1 cellular context compared by ENCODE assay signal in the genomic region with DNA sequence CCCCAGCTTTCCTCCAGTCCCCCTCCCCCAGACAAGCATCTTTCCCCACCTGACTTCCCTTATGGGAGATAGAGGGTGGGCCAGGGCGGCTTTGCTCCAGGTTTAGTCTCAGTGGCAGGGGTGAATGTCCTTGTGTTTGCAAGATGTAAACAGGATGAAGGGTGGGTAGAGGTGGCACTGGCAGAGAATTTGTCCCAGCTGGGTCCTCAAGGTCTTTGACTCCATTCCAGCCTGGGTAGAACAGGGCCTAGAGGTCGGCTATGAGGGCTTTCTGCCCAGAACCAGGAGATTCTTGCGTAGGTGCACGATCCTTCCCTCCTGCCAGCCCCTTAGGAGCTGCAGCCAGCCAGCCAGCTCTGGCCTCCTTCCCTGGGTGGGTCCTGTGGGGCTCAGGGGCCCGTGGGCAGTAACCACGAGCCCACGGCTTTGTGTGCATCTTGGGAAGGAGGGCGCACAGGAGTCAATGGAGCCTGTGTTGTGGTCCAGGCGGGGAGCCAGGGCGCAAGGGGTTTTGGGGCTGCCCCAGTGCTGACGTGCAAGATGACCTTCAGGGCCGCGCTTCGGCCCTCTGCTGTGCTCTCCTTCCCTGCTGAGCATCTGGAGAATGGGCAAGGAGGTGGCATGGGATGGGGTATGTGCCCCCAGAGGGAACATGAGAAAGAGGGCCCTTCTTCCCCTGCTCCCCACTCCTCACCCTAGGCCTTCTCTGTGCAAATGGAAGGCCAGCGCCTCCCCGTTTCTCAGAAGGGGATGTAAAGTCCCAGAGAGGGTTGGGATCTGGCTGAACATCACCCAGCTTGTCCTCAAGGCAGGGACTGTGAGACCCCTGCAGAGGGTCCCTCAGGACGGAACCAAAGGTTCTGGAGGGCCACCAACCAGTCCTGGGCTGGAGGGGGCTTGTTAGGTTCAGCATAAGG.
TF ChIP-seq lines count a peak whose summit lies in the region.

No MANE protein-coding gene starts in this region.

TF ChIP-seq in GM23338, 12 proteins besides CTCF, POLR2A, EP300 and RAD21 (continued from another document):
- TF ChIP-seq, protein P1, sequence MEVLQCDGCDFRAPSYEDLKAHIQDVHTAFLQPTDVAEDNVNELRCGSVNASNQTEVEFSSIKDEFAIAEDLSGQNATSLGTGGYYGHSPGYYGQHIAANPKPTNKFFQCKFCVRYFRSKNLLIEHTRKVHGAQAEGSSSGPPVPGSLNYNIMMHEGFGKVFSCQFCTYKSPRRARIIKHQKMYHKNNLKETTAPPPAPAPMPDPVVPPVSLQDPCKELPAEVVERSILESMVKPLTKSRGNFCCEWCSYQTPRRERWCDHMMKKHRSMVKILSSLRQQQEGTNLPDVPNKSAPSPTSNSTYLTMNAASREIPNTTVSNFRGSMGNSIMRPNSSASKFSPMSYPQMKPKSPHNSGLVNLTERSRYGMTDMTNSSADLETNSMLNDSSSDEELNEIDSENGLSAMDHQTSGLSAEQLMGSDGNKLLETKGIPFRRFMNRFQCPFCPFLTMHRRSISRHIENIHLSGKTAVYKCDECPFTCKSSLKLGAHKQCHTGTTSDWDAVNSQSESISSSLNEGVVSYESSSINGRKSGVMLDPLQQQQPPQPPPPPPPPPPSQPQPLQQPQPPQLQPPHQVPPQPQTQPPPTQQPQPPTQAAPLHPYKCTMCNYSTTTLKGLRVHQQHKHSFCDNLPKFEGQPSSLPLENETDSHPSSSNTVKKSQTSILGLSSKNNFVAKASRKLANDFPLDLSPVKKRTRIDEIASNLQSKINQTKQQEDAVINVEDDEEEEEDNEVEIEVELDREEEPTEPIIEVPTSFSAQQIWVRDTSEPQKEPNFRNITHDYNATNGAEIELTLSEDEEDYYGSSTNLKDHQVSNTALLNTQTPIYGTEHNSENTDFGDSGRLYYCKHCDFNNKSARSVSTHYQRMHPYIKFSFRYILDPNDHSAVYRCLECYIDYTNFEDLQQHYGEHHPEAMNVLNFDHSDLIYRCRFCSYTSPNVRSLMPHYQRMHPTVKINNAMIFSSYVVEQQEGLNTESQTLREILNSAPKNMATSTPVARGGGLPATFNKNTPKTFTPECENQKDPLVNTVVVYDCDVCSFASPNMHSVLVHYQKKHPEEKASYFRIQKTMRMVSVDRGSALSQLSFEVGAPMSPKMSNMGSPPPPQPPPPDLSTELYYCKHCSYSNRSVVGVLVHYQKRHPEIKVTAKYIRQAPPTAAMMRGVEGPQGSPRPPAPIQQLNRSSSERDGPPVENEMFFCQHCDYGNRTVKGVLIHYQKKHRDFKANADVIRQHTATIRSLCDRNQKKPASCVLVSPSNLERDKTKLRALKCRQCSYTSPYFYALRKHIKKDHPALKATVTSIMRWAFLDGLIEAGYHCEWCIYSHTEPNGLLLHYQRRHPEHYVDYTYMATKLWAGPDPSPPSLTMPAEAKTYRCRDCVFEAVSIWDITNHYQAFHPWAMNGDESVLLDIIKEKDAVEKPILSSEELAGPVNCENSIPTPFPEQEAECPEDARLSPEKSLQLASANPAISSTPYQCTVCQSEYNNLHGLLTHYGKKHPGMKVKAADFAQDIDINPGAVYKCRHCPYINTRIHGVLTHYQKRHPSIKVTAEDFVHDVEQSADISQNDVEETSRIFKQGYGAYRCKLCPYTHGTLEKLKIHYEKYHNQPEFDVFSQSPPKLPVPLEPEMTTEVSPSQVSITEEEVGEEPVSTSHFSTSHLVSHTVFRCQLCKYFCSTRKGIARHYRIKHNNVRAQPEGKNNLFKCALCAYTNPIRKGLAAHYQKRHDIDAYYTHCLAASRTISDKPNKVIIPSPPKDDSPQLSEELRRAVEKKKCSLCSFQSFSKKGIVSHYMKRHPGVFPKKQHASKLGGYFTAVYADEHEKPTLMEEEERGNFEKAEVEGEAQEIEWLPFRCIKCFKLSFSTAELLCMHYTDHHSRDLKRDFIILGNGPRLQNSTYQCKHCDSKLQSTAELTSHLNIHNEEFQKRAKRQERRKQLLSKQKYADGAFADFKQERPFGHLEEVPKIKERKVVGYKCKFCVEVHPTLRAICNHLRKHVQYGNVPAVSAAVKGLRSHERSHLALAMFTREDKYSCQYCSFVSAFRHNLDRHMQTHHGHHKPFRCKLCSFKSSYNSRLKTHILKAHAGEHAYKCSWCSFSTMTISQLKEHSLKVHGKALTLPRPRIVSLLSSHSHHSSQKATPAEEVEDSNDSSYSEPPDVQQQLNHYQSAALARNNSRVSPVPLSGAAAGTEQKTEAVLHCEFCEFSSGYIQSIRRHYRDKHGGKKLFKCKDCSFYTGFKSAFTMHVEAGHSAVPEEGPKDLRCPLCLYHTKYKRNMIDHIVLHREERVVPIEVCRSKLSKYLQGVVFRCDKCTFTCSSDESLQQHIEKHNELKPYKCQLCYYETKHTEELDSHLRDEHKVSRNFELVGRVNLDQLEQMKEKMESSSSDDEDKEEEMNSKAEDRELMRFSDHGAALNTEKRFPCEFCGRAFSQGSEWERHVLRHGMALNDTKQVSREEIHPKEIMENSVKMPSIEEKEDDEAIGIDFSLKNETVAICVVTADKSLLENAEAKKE (CRISPR knock-in tag; IDR thresholded peaks at IDR 0.05), result no peak
- TF ChIP-seq EZH2phosphoT487 (IDR thresholded peaks at IDR 0.05; ENCODE audit: unreplicated experiment), result no peak
- no peak for TF ChIP-seq ZNF331 (CRISPR knock-in tag; IDR thresholded peaks at IDR 0.05; ENCODE audit: low read depth)
- TF ChIP-seq NANOG (IDR thresholded peaks at IDR 0.05; ENCODE audit: borderline replicate concordance), result no peak
- TF ChIP-seq CREB1 (CRISPR knock-in tag; IDR thresholded peaks at IDR 0.05; ENCODE audit: low read depth), result no peak
- TF ChIP-seq STAT1 (IDR thresholded peaks at IDR 0.05; ENCODE audit: unreplicated experiment), result no peak
- TF ChIP-seq ZNF114 (CRISPR knock-in tag; IDR thresholded peaks at IDR 0.05), result no peak
- TF ChIP-seq, protein P2, sequence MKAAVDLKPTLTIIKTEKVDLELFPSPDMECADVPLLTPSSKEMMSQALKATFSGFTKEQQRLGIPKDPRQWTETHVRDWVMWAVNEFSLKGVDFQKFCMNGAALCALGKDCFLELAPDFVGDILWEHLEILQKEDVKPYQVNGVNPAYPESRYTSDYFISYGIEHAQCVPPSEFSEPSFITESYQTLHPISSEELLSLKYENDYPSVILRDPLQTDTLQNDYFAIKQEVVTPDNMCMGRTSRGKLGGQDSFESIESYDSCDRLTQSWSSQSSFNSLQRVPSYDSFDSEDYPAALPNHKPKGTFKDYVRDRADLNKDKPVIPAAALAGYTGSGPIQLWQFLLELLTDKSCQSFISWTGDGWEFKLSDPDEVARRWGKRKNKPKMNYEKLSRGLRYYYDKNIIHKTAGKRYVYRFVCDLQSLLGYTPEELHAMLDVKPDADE (IDR thresholded peaks at IDR 0.05), result no peak
- no peak for TF ChIP-seq POLR2AphosphoS5 (IDR thresholded peaks at IDR 0.05; ENCODE audit: low read depth)
- TF ChIP-seq EZH2 (IDR thresholded peaks at IDR 0.05; ENCODE audit: low read depth, unreplicated experiment), result no peak
- TF ChIP-seq, protein P3, sequence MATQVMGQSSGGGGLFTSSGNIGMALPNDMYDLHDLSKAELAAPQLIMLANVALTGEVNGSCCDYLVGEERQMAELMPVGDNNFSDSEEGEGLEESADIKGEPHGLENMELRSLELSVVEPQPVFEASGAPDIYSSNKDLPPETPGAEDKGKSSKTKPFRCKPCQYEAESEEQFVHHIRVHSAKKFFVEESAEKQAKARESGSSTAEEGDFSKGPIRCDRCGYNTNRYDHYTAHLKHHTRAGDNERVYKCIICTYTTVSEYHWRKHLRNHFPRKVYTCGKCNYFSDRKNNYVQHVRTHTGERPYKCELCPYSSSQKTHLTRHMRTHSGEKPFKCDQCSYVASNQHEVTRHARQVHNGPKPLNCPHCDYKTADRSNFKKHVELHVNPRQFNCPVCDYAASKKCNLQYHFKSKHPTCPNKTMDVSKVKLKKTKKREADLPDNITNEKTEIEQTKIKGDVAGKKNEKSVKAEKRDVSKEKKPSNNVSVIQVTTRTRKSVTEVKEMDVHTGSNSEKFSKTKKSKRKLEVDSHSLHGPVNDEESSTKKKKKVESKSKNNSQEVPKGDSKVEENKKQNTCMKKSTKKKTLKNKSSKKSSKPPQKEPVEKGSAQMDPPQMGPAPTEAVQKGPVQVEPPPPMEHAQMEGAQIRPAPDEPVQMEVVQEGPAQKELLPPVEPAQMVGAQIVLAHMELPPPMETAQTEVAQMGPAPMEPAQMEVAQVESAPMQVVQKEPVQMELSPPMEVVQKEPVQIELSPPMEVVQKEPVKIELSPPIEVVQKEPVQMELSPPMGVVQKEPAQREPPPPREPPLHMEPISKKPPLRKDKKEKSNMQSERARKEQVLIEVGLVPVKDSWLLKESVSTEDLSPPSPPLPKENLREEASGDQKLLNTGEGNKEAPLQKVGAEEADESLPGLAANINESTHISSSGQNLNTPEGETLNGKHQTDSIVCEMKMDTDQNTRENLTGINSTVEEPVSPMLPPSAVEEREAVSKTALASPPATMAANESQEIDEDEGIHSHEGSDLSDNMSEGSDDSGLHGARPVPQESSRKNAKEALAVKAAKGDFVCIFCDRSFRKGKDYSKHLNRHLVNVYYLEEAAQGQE (IDR thresholded peaks at IDR 0.05; ENCODE audit: unreplicated experiment), result no peak
TF ChIP-seq in GM23338: peak in this region for 0.
